ENCODE assay signal across 8 cellular contexts in genomic region chrX:138191998-138192397, GRCh38.
DNase-seq lines count a peak whose midpoint lies in the region; ATAC-seq and TF ChIP-seq lines count a peak whose summit lies in the region.

No MANE protein-coding gene starts in this region.

- peak; percentile 2 for DNase-seq in activated CD4-positive, alpha-beta T cell treated with anti-CD3 and anti-CD28 coated beads for 48 hours
- no peak for DNase-seq in activated CD4-positive, alpha-beta T cell treated with anti-CD3 and anti-CD28 coated beads for 4 hours
- DNase-seq in NCI-H460 (ENCODE audit: extremely low read depth, low read depth) (peak; percentile 25), fibroblast of lung (ENCODE audit: low read depth in 2 of 2) (peak; percentile 11 to 22), superior temporal gyrus (ENCODE audit: extremely low spot score) (peak; percentile 31)
- DNase-seq in activated T-cell treated with anti-CD3 and anti-CD28 coated beads, Interleukin-2, amount 50 U/mL, for 48 hours = no peak

- peak; percentile 25 to 26 for TF ChIP-seq CTCF in fibroblast of lung (conservative IDR thresholded peaks at IDR 0.05 in 1 of 2, IDR thresholded peaks at IDR 0.05 in 1 of 2; ENCODE audit: low read depth in 1 of 2, low read length in 2 of 2)

- H4K20me1 ChIP-seq in fibroblast of lung (ENCODE audit: control insufficient read depth, extremely low read depth, insufficient read depth, low read length) = no peaks in the 10 kb centered on the region

- no peaks in the 10 kb centered on the region for H3K27me3 ChIP-seq in fibroblast of lung (ENCODE audit: control insufficient read depth, insufficient read depth, low read length)

- no peaks in the 10 kb centered on the region for H3K4me1 ChIP-seq in fibroblast of lung (ENCODE audit: control insufficient read depth, extremely low read depth, insufficient read depth, low read length)

- no peak overlapping the region for H3K4me3 ChIP-seq in fibroblast of lung (replicated peaks in 1 of 4; ENCODE audit: control extremely low read depth in 1 of 4, insufficient read depth in 1 of 4, low read depth in 3 of 4, low read length in 4 of 4)

- H3K9me3 ChIP-seq in fibroblast of lung (ENCODE audit: control insufficient read depth, insufficient read depth, low read depth, low read length) = no peaks in the 10 kb centered on the region

- no peak overlapping the region for H2AFZ ChIP-seq in fibroblast of lung (ENCODE audit: low read length)

- no peak overlapping the region for H3K27ac ChIP-seq in fibroblast of lung (ENCODE audit: insufficient read depth, low read length)

- ATAC-seq in GM19463 (IDR thresholded peaks at IDR 0.05; ENCODE audit: unreplicated experiment) (no peak), GM19035 (IDR thresholded peaks at IDR 0.05; ENCODE audit: unreplicated experiment) (no peak)

- H3K4me2 ChIP-seq in fibroblast of lung (ENCODE audit: extremely low read depth, insufficient read depth, low read length) = no peak overlapping the region

- H3K9ac ChIP-seq in fibroblast of lung (ENCODE audit: insufficient read depth, low read length) = no peak overlapping the region

- no peaks in the 10 kb centered on the region for H3K79me2 ChIP-seq in fibroblast of lung (ENCODE audit: control insufficient read depth, insufficient read depth, low read length)

- H3K36me3 ChIP-seq in fibroblast of lung (ENCODE audit: control insufficient read depth, insufficient read depth, low read length) = no peaks in the 10 kb centered on the region

Comparison
In these comparisons a context has a peak if more than half of its experiments do, and no peak if none do; other contexts are left out.
1. DNase-seq: peak in activated CD4-positive, alpha-beta T cell treated with anti-CD3 and anti-CD28 coated beads for 48 hours (single experiment), NCI-H460 (single experiment), fibroblast of lung (2 of 2) and superior temporal gyrus (single experiment); none in activated CD4-positive, alpha-beta T cell treated with anti-CD3 and anti-CD28 coated beads for 4 hours (0 of 2) and activated T-cell treated with anti-CD3 and anti-CD28 coated beads, Interleukin-2, amount 50 U/mL, for 48 hours (0 of 2).